Comparison of ENCODE assay signal across 13 cellular contexts in the genomic region with DNA sequence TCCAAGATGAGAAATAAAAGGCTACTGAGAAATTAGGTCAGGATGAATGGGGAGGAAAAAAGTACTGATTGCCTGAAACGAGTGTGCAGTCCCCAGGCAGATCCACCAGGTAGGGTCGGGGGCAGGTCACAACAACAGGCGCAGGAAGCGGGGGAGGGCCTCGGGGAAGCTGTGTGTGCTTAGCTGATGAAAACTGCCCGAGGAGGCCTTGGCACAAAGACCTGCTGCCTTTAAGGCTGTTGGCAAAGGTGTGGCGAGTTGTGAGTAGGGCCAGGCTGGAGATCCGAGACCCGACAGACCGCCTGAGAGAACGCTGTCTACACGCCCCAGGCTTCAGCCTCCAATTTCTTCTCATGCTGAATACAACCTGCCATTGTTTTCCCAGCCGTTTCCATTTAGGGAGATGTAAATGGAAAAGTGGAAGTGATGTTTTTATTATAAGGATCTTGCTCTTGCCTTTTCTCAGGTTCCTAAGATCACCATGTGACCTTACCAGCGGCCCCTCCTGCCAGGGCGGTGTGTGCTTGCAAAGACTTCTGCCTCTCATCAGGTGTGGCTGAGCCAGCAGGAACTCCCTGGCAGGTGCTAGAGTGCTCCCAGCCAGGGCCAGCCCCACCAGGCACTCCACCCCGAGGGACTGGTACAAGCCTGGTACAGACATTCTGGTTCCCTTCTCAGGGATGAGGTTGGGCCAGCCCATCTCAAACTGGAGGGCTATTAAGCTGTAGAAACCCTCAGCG.
DNase-seq lines count a peak whose midpoint lies in the region; ATAC-seq and TF ChIP-seq lines count a peak whose summit lies in the region.
"Had no signal": no experiment of that assay in that cellular context is flagged by ENCODE, and none has a peak within 500 bp of the region (broad histone marks: within the 10 kb centered on the region; RNA-seq: fewer than 3 reads in every experiment).

No MANE protein-coding gene starts in this region.

- no peaks in the 10 kb centered on the region for H3K27me3 ChIP-seq in cardiac muscle cell
- no peaks in the 10 kb centered on the region for H3K27me3 ChIP-seq in right cardiac atrium (ENCODE audit: control insufficient read depth, insufficient read depth)
- no peaks in the 10 kb centered on the region for H3K27me3 ChIP-seq in WERI-Rb-1 (ENCODE audit: insufficient read depth, low read depth, severe bottlenecking)
- no peaks in the 10 kb centered on the region for H3K27me3 ChIP-seq in left lung
- no peaks in the 10 kb centered on the region for H3K27me3 ChIP-seq in vagina

- H3K27ac ChIP-seq in cardiac muscle cell (peak overlapping the region; percentile 38), right cardiac atrium (ENCODE audit: low read length) (no peak overlapping the region), WERI-Rb-1 (peak overlapping the region; percentile 32), left lung (no peak overlapping the region), vagina (peak overlapping the region; percentile 59)

- 71% methylated on average over 17 of the region's 17 CpGs for WGBS in right cardiac atrium

- DNase-seq in cardiac muscle cell (ENCODE audit: low read depth in 1 of 2, low spot score in 1 of 2) (no peak), right cardiac atrium (no peak), WERI-Rb-1 (peak; percentile 46), left lung (no peak), vagina (ENCODE audit: extremely low spot score in 2 of 2) (no peak), activated T-cell treated with anti-CD3 and anti-CD28 coated beads for 4 hours (no peak), SW480 (ENCODE audit: low spot score) (no peak)
- DNase-seq: activated CD4-positive, CD25-positive, alpha-beta regulatory T cell; kidney; nucleus accumbens; Right ventricle myocardium superior; stimulated activated CD4-positive, alpha-beta T cell treated with anti-CD3 and anti-CD28 coated beads, Interleukin-2, amount 100 ng/mL, for 48 hours had no signal

- H3K36me3 ChIP-seq in cardiac muscle cell (peaks cover 3% of the 10 kb centered on the region), WERI-Rb-1 (peaks cover 42% of the 10 kb centered on the region), left lung (peaks cover 0 to 8% of the 10 kb centered on the region in 2 donors), vagina (no peaks in the 10 kb centered on the region)

- H3K4me1 ChIP-seq in cardiac muscle cell (ENCODE audit: low read depth), result peaks cover 10% of the 10 kb centered on the region
- peaks cover 9% of the 10 kb centered on the region for H3K4me1 ChIP-seq in right cardiac atrium (ENCODE audit: control insufficient read depth, insufficient read depth, low read length)
- H3K4me1 ChIP-seq in left lung, result no peaks in the 10 kb centered on the region
- peaks cover 74% of the 10 kb centered on the region for H3K4me1 ChIP-seq in vagina

- ATAC-seq in right cardiac atrium, result no peak
- ATAC-seq in left lung, result peak; percentile 71
- no peak for ATAC-seq in GM21723 (IDR thresholded peaks at IDR 0.05; ENCODE audit: unreplicated experiment)

- TF ChIP-seq CTCF in cardiac muscle cell (IDR thresholded peaks at IDR 0.05; ENCODE audit: low read depth, low read length) (no peak), WERI-Rb-1 (IDR thresholded peaks at IDR 0.05; ENCODE audit: low read depth, low read length) (no peak), left lung (IDR thresholded peaks at IDR 0.05) (no peak), vagina (IDR thresholded peaks at IDR 0.05) (no peak)

- intact Hi-C loops in right cardiac atrium (cut with DNase I) (no loop called here), left lung (cut with DNase I) (no loop called here), vagina (cut with DNase I) (no loop called here)

- H3K4me3 ChIP-seq in cardiac muscle cell (no peak overlapping the region), right cardiac atrium (ENCODE audit: low read length) (no peak overlapping the region), WERI-Rb-1 (ENCODE audit: low read depth, low read length) (no peak overlapping the region), left lung (no peak overlapping the region), vagina (no peak overlapping the region)

- TF ChIP-seq POLR2A in vagina (IDR thresholded peaks at IDR 0.05), result no peak

- no peaks in the 10 kb centered on the region for H3K9me3 ChIP-seq in cardiac muscle cell (ENCODE audit: low read depth)
- H3K9me3 ChIP-seq in right cardiac atrium (ENCODE audit: control insufficient read depth, low read length), result no peaks in the 10 kb centered on the region
- no peaks in the 10 kb centered on the region for H3K9me3 ChIP-seq in WERI-Rb-1 (ENCODE audit: severe bottlenecking)
- no peaks in the 10 kb centered on the region for H3K9me3 ChIP-seq in left lung
- no peaks in the 10 kb centered on the region for H3K9me3 ChIP-seq in vagina

Comparison
In these comparisons a context has a peak if more than half of its experiments do, and no peak if none do; other contexts are left out.
1. H3K27ac ChIP-seq: peak in cardiac muscle cell (single experiment), WERI-Rb-1 (single experiment) and vagina (single experiment); none in right cardiac atrium (single experiment) and left lung (0 of 2).